In genomic region chr18:2655153-2655953, GRCh38 we compare ENCODE assay signal across 1 cellular context.
TF ChIP-seq lines count a peak whose summit lies in the region.

TSS of gene SMCHD1 (plus strand) at chr18:2655726. CDS start at chr18:2656076, 350 bp downstream.

TF ChIP-seq in HEK293, 187 proteins besides CTCF, POLR2A, EP300 and RAD21 (continued from another document and continues in another):
- TF ChIP-seq, protein P1, sequence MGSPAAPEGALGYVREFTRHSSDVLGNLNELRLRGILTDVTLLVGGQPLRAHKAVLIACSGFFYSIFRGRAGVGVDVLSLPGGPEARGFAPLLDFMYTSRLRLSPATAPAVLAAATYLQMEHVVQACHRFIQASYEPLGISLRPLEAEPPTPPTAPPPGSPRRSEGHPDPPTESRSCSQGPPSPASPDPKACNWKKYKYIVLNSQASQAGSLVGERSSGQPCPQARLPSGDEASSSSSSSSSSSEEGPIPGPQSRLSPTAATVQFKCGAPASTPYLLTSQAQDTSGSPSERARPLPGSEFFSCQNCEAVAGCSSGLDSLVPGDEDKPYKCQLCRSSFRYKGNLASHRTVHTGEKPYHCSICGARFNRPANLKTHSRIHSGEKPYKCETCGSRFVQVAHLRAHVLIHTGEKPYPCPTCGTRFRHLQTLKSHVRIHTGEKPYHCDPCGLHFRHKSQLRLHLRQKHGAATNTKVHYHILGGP (tag by site-specific recombination; IDR thresholded peaks at IDR 0.05), result no peak
- peak; percentile 21; the same call in 1 of the 2 replicates for TF ChIP-seq ZNF660 (tag by site-specific recombination; IDR thresholded peaks at IDR 0.05)
- TF ChIP-seq KLF1 (tag by site-specific recombination; IDR thresholded peaks at IDR 0.05), result peak; percentile 37
- TF ChIP-seq RBAK (tag by site-specific recombination; IDR thresholded peaks at IDR 0.05), result no peak
- TF ChIP-seq HOXD13 (CRISPR knock-in tag; IDR thresholded peaks at IDR 0.05; ENCODE audit: borderline replicate concordance), result no peak
- TF ChIP-seq ZNF837 (tag by site-specific recombination; IDR thresholded peaks at IDR 0.05), result no peak
- TF ChIP-seq ZNF362 (tag by site-specific recombination; IDR thresholded peaks at IDR 0.05), result no peak
- TF ChIP-seq, protein P2, sequence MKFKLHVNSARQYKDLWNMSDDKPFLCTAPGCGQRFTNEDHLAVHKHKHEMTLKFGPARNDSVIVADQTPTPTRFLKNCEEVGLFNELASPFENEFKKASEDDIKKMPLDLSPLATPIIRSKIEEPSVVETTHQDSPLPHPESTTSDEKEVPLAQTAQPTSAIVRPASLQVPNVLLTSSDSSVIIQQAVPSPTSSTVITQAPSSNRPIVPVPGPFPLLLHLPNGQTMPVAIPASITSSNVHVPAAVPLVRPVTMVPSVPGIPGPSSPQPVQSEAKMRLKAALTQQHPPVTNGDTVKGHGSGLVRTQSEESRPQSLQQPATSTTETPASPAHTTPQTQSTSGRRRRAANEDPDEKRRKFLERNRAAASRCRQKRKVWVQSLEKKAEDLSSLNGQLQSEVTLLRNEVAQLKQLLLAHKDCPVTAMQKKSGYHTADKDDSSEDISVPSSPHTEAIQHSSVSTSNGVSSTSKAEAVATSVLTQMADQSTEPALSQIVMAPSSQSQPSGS (tag by site-specific recombination; IDR thresholded peaks at IDR 0.05; ENCODE audit: low read depth), result peak; percentile 64; the same call in 1 of the 2 replicates
- peak; percentile 60; the same call in 1 of the 2 replicates for TF ChIP-seq ZSCAN30 (tag by site-specific recombination; IDR thresholded peaks at IDR 0.05)
- no peak for TF ChIP-seq ZSCAN23 (tag by site-specific recombination; IDR thresholded peaks at IDR 0.05)
- no peak for TF ChIP-seq ZNF433 (tag by site-specific recombination; IDR thresholded peaks at IDR 0.05; ENCODE audit: low read depth)
- TF ChIP-seq ZNF335 (tag by site-specific recombination; conservative IDR thresholded peaks at IDR 0.05), result peak; percentile 95
- TF ChIP-seq ZBTB1 (tag by site-specific recombination; IDR thresholded peaks at IDR 0.05), result no peak
- TF ChIP-seq ZBTB7A (tag by site-specific recombination; IDR thresholded peaks at IDR 0.05; ENCODE audit: low read depth), result peak; percentile 80; the same call in 1 of the 2 replicates
- TF ChIP-seq KLF10 (tag by site-specific recombination; IDR thresholded peaks at IDR 0.05), result peak; percentile 57
- TF ChIP-seq ZSCAN16 (tag by site-specific recombination; IDR thresholded peaks at IDR 0.05), result no peak
- TF ChIP-seq ZNF211 (tag by site-specific recombination; IDR thresholded peaks at IDR 0.05; ENCODE audit: low read depth), result no peak
- TF ChIP-seq ZNF513 (tag by site-specific recombination; IDR thresholded peaks at IDR 0.05), result no peak; the same call in 1 of the 2 replicates
- TF ChIP-seq, protein P3, sequence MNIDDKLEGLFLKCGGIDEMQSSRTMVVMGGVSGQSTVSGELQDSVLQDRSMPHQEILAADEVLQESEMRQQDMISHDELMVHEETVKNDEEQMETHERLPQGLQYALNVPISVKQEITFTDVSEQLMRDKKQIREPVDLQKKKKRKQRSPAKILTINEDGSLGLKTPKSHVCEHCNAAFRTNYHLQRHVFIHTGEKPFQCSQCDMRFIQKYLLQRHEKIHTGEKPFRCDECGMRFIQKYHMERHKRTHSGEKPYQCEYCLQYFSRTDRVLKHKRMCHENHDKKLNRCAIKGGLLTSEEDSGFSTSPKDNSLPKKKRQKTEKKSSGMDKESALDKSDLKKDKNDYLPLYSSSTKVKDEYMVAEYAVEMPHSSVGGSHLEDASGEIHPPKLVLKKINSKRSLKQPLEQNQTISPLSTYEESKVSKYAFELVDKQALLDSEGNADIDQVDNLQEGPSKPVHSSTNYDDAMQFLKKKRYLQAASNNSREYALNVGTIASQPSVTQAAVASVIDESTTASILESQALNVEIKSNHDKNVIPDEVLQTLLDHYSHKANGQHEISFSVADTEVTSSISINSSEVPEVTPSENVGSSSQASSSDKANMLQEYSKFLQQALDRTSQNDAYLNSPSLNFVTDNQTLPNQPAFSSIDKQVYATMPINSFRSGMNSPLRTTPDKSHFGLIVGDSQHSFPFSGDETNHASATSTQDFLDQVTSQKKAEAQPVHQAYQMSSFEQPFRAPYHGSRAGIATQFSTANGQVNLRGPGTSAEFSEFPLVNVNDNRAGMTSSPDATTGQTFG (tag by site-specific recombination; IDR thresholded peaks at IDR 0.05; ENCODE audit: borderline replicate concordance), result no peak
- TF ChIP-seq SP3 (tag by site-specific recombination; IDR thresholded peaks at IDR 0.05), result peak; percentile 66
- no peak for TF ChIP-seq ZNF514 (tag by site-specific recombination; IDR thresholded peaks at IDR 0.05)
- no peak for TF ChIP-seq ZNF621 (tag by site-specific recombination; IDR thresholded peaks at IDR 0.05)
- TF ChIP-seq ZBTB17 (tag by site-specific recombination; IDR thresholded peaks at IDR 0.05), result no peak
- TF ChIP-seq ZNF830 (tag by site-specific recombination; IDR thresholded peaks at IDR 0.05; ENCODE audit: low read depth), result no peak
- TF ChIP-seq ZFP3 (tag by site-specific recombination; IDR thresholded peaks at IDR 0.05; ENCODE audit: low read depth), result no peak
- no peak for TF ChIP-seq ZNF175 (tag by site-specific recombination; IDR thresholded peaks at IDR 0.05)
- TF ChIP-seq ZNF121 (tag by site-specific recombination; IDR thresholded peaks at IDR 0.05), result no peak
- no peak for TF ChIP-seq ZNF707 (tag by site-specific recombination; IDR thresholded peaks at IDR 0.05)
- TF ChIP-seq KLF9 (tag by site-specific recombination; IDR thresholded peaks at IDR 0.05; ENCODE audit: low read depth), result peak; percentile 89
- TF ChIP-seq ZNF561 (tag by site-specific recombination; IDR thresholded peaks at IDR 0.05; ENCODE audit: borderline replicate concordance), result no peak
- no peak for TF ChIP-seq ZNF302 (tag by site-specific recombination; IDR thresholded peaks at IDR 0.05; ENCODE audit: low read depth)
- peak; percentile 32; the same call in 1 of the 2 replicates for TF ChIP-seq ZNF24 (tag by site-specific recombination; IDR thresholded peaks at IDR 0.05)
- no peak for TF ChIP-seq ZNF658 (tag by site-specific recombination; IDR thresholded peaks at IDR 0.05)
- TF ChIP-seq, protein P4, sequence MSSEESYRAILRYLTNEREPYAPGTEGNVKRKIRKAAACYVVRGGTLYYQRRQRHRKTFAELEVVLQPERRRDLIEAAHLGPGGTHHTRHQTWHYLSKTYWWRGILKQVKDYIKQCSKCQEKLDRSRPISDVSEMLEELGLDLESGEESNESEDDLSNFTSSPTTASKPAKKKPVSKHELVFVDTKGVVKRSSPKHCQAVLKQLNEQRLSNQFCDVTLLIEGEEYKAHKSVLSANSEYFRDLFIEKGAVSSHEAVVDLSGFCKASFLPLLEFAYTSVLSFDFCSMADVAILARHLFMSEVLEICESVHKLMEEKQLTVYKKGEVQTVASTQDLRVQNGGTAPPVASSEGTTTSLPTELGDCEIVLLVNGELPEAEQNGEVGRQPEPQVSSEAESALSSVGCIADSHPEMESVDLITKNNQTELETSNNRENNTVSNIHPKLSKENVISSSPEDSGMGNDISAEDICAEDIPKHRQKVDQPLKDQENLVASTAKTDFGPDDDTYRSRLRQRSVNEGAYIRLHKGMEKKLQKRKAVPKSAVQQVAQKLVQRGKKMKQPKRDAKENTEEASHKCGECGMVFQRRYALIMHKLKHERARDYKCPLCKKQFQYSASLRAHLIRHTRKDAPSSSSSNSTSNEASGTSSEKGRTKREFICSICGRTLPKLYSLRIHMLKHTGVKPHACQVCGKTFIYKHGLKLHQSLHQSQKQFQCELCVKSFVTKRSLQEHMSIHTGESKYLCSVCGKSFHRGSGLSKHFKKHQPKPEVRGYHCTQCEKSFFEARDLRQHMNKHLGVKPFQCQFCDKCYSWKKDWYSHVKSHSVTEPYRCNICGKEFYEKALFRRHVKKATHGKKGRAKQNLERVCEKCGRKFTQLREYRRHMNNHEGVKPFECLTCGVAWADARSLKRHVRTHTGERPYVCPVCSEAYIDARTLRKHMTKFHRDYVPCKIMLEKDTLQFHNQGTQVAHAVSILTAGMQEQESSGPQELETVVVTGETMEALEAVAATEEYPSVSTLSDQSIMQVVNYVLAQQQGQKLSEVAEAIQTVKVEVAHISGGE (tag by site-specific recombination; conservative IDR thresholded peaks at IDR 0.05; ENCODE audit: low read depth), result peak; percentile 46; the same call in 1 of the 2 replicates
- TF ChIP-seq ZNF2 (tag by site-specific recombination; IDR thresholded peaks at IDR 0.05), result peak; percentile 58; the same call in 1 of the 2 replicates
- no peak for TF ChIP-seq ZNF585B (tag by site-specific recombination; IDR thresholded peaks at IDR 0.05)
- no peak for TF ChIP-seq SALL2 (tag by site-specific recombination; IDR thresholded peaks at IDR 0.05; ENCODE audit: borderline replicate concordance)
- peak; percentile 97 for TF ChIP-seq ZBTB8A (tag by site-specific recombination; IDR thresholded peaks at IDR 0.05)
- TF ChIP-seq GLI4 (tag by site-specific recombination; IDR thresholded peaks at IDR 0.05), result no peak
- TF ChIP-seq, protein P5, sequence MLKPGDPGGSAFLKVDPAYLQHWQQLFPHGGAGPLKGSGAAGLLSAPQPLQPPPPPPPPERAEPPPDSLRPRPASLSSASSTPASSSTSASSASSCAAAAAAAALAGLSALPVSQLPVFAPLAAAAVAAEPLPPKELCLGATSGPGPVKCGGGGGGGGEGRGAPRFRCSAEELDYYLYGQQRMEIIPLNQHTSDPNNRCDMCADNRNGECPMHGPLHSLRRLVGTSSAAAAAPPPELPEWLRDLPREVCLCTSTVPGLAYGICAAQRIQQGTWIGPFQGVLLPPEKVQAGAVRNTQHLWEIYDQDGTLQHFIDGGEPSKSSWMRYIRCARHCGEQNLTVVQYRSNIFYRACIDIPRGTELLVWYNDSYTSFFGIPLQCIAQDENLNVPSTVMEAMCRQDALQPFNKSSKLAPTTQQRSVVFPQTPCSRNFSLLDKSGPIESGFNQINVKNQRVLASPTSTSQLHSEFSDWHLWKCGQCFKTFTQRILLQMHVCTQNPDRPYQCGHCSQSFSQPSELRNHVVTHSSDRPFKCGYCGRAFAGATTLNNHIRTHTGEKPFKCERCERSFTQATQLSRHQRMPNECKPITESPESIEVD (tag by site-specific recombination; IDR thresholded peaks at IDR 0.05), result no peak
- TF ChIP-seq ZNF488 (tag by site-specific recombination; IDR thresholded peaks at IDR 0.05), result no peak
- TF ChIP-seq ZNF311 (tag by site-specific recombination; IDR thresholded peaks at IDR 0.05; ENCODE audit: borderline replicate concordance), result no peak
- TF ChIP-seq ZBTB49 (tag by site-specific recombination; IDR thresholded peaks at IDR 0.05; ENCODE audit: low read depth), result no peak
- TF ChIP-seq KLF16 (tag by site-specific recombination; IDR thresholded peaks at IDR 0.05), result peak; percentile 80
- peak; percentile 35; the same call in 1 of the 2 replicates for TF ChIP-seq KLF8 (tag by site-specific recombination; IDR thresholded peaks at IDR 0.05)
